In genomic region chr2:186422226-186422625, GRCh38 we compare ENCODE assay signal across 13 cellular contexts.
DNase-seq lines count a peak whose midpoint lies in the region; ATAC-seq and TF ChIP-seq lines count a peak whose summit lies in the region.
"Had no signal": no experiment of that assay in that cellular context is flagged by ENCODE, and none has a peak within 500 bp of the region (broad histone marks: within the 10 kb centered on the region; RNA-seq: fewer than 3 reads in every experiment).

No MANE protein-coding gene starts in this region.

- DNase-seq in DMS 273 treated with DMSO at 0.1 percent for 48 hours (lab: John Stamatoyannopoulos, UW): peak; percentile 17
- DNase-seq in OCI-M1 (lab: John Stamatoyannopoulos, UW): peak; percentile 36
- peak; percentile 88 to 99 for DNase-seq in fibroblast of lung (ENCODE audit: low read depth in 2 of 2)
- DNase-seq in osteoblast (ENCODE audit: insufficient read length, low spot score, missing footprints): peak; percentile 53
- no peak for DNase-seq in activated CD4-positive, alpha-beta T cell treated with anti-CD3 and anti-CD28 coated beads for 36 hours
- DNase-seq in activated CD4-positive, alpha-beta T cell treated with anti-CD3 and anti-CD28 coated beads, Interleukin-2, amount 10 ng/mL, durations not matched to agents 24 days and 14 days: no peak
- DNase-seq in GM10248 (ENCODE audit: extremely low spot score): no peak
- DNase-seq: DMS79, NCI-H1092 treated with DMSO at 0.1 percent for 48 hours had no signal

- H3K27me3 ChIP-seq in fibroblast of lung (ENCODE audit: control insufficient read depth, insufficient read depth, low read length) (no peaks in the 10 kb centered on the region), osteoblast (ENCODE audit: insufficient read depth, low read length) (no peaks in the 10 kb centered on the region)
- H3K27me3 ChIP-seq: dorsolateral prefrontal cortex, SJSA1 had no signal

- no peak for ATAC-seq in HG02884 (IDR thresholded peaks at IDR 0.05; ENCODE audit: unreplicated experiment)
- no peak for ATAC-seq in activated CD4-positive, alpha-beta T cell treated with anti-CD3 and anti-CD28 coated beads for 36 hours
- ATAC-seq: left lobe of liver had no signal

- no peaks in the 10 kb centered on the region for H3K9me3 Mint-ChIP-seq in activated CD4-positive, alpha-beta T cell treated with anti-CD3 and anti-CD28 coated beads for 36 hours (ENCODE audit: low read depth)
- H3K9me3 Mint-ChIP-seq in activated CD4-positive, alpha-beta T cell treated with anti-CD3 and anti-CD28 coated beads, Interleukin-2, amount 10 ng/mL, durations not matched to agents 24 days and 14 days: no peaks in the 10 kb centered on the region

- no peaks in the 10 kb centered on the region for H3K4me1 ChIP-seq in fibroblast of lung (ENCODE audit: control insufficient read depth, extremely low read depth, insufficient read depth, low read length)
- H3K4me1 ChIP-seq in osteoblast (ENCODE audit: insufficient read depth, low read length): no peaks in the 10 kb centered on the region
- H3K4me1 ChIP-seq: SJSA1 had no signal

- H3K79me2 ChIP-seq in fibroblast of lung (ENCODE audit: control insufficient read depth, insufficient read depth, low read length) (no peaks in the 10 kb centered on the region), osteoblast (ENCODE audit: insufficient read depth, low read length) (no peaks in the 10 kb centered on the region)

- H4K20me1 ChIP-seq in fibroblast of lung (ENCODE audit: control insufficient read depth, extremely low read depth, insufficient read depth, low read length): no peaks in the 10 kb centered on the region
- no peaks in the 10 kb centered on the region for H4K20me1 ChIP-seq in osteoblast (ENCODE audit: insufficient read depth, low read length)

- H3K36me3 ChIP-seq in fibroblast of lung (ENCODE audit: control insufficient read depth, insufficient read depth, low read length): no peaks in the 10 kb centered on the region
- no peaks in the 10 kb centered on the region for H3K36me3 ChIP-seq in osteoblast (ENCODE audit: insufficient read depth, low read length)
- H3K36me3 ChIP-seq: SJSA1 had no signal

- H3K36me3 Mint-ChIP-seq in activated CD4-positive, alpha-beta T cell treated with anti-CD3 and anti-CD28 coated beads for 36 hours (ENCODE audit: low read depth): peaks cover 3% of the 10 kb centered on the region
- H3K36me3 Mint-ChIP-seq in activated CD4-positive, alpha-beta T cell treated with anti-CD3 and anti-CD28 coated beads, Interleukin-2, amount 10 ng/mL, durations not matched to agents 24 days and 14 days (ENCODE audit: low read depth): no peaks in the 10 kb centered on the region

- H3K9me3 ChIP-seq in fibroblast of lung (ENCODE audit: control insufficient read depth, insufficient read depth, low read depth, low read length) (no peaks in the 10 kb centered on the region), osteoblast (ENCODE audit: low read depth, low read length) (no peaks in the 10 kb centered on the region)

- POLR2A ChIA-PET in activated CD4-positive, alpha-beta T cell treated with anti-CD3 and anti-CD28 coated beads for 36 hours (lab: Charles Lee): no interaction called here
- POLR2A ChIA-PET in GM10248 (lab: Yijun Ruan, JAX): no interaction called here

- H2AFZ ChIP-seq in fibroblast of lung (ENCODE audit: low read length): no peak overlapping the region
- H2AFZ ChIP-seq in osteoblast (ENCODE audit: low read length): no peak overlapping the region

- H3K4me2 ChIP-seq in fibroblast of lung (ENCODE audit: extremely low read depth, insufficient read depth, low read length) (no peak overlapping the region), osteoblast (ENCODE audit: insufficient read depth, low read length) (peak overlapping the region; percentile 14)

- CTCF ChIA-PET in activated CD4-positive, alpha-beta T cell treated with anti-CD3 and anti-CD28 coated beads for 36 hours (lab: Charles Lee): no interaction called here
- CTCF ChIA-PET in GM10248 (lab: Yijun Ruan, JAX): interaction anchor here (0.9 to 1.5 kb wide), 4 partner anchors 9 to 63 kb away, joined by 3 to 7 read pairs (median 3); no protein-coding TSS in a partner anchor

- TF ChIP-seq CTCF in fibroblast of lung (conservative IDR thresholded peaks at IDR 0.05 in 1 of 2, IDR thresholded peaks at IDR 0.05 in 1 of 2; ENCODE audit: low read depth in 1 of 2, low read length in 2 of 2): no peak
- no peak for TF ChIP-seq CTCF in osteoblast (IDR thresholded peaks at IDR 0.05; ENCODE audit: extremely low read depth, low read depth, low read length)
- TF ChIP-seq CTCF in GM10248 (IDR thresholded peaks at IDR 0.05; ENCODE audit: control extremely low read depth, extremely low read depth, low read depth, missing control alignments): no peak

- H3K9ac ChIP-seq in fibroblast of lung (ENCODE audit: insufficient read depth, low read length): no peak overlapping the region

- no peak overlapping the region for H3K4me3 Mint-ChIP-seq in activated CD4-positive, alpha-beta T cell treated with anti-CD3 and anti-CD28 coated beads for 36 hours
- H3K4me3 Mint-ChIP-seq in activated CD4-positive, alpha-beta T cell treated with anti-CD3 and anti-CD28 coated beads, Interleukin-2, amount 10 ng/mL, durations not matched to agents 24 days and 14 days: no peak overlapping the region

- H3K27me3 Mint-ChIP-seq in activated CD4-positive, alpha-beta T cell treated with anti-CD3 and anti-CD28 coated beads for 36 hours: no peaks in the 10 kb centered on the region
- H3K27me3 Mint-ChIP-seq in activated CD4-positive, alpha-beta T cell treated with anti-CD3 and anti-CD28 coated beads, Interleukin-2, amount 10 ng/mL, durations not matched to agents 24 days and 14 days: peaks cover 2% of the 10 kb centered on the region

- peaks cover 8% of the 10 kb centered on the region for H3K4me1 Mint-ChIP-seq in activated CD4-positive, alpha-beta T cell treated with anti-CD3 and anti-CD28 coated beads for 36 hours
- peaks cover 7% of the 10 kb centered on the region for H3K4me1 Mint-ChIP-seq in activated CD4-positive, alpha-beta T cell treated with anti-CD3 and anti-CD28 coated beads, Interleukin-2, amount 10 ng/mL, durations not matched to agents 24 days and 14 days

- no peak overlapping the region for H3K27ac ChIP-seq in fibroblast of lung (ENCODE audit: insufficient read depth, low read length)
- peak overlapping the region; percentile 26 for H3K27ac ChIP-seq in osteoblast (ENCODE audit: low read depth, low read length)
- H3K27ac ChIP-seq: dorsolateral prefrontal cortex, SJSA1 had no signal

- H3K4me3 ChIP-seq in fibroblast of lung (replicated peaks in 1 of 4; ENCODE audit: control extremely low read depth in 1 of 4, insufficient read depth in 1 of 4, low read depth in 3 of 4, low read length in 4 of 4) (no peak overlapping the region), osteoblast (ENCODE audit: insufficient read depth, low read length) (no peak overlapping the region)
- H3K4me3 ChIP-seq: dorsolateral prefrontal cortex, SJSA1 had no signal

- intact Hi-C loops in activated CD4-positive, alpha-beta T cell treated with anti-CD3 and anti-CD28 coated beads for 36 hours (cut with DNase I, micrococcal nuclease): no loop called here
- intact Hi-C loops in activated CD4-positive, alpha-beta T cell treated with anti-CD3 and anti-CD28 coated beads, Interleukin-2, amount 10 ng/mL, durations not matched to agents 24 days and 14 days (cut with micrococcal nuclease): no loop called here

- no peak overlapping the region for H3K27ac Mint-ChIP-seq in activated CD4-positive, alpha-beta T cell treated with anti-CD3 and anti-CD28 coated beads for 36 hours
- no peak overlapping the region for H3K27ac Mint-ChIP-seq in activated CD4-positive, alpha-beta T cell treated with anti-CD3 and anti-CD28 coated beads, Interleukin-2, amount 10 ng/mL, durations not matched to agents 24 days and 14 days

Comparison
In these comparisons a context has a peak if more than half of its experiments do, and no peak if none do; other contexts are left out.
1. DNase-seq: peak in DMS 273 treated with DMSO at 0.1 percent for 48 hours (single experiment), OCI-M1 (single experiment), fibroblast of lung (2 of 2) and osteoblast (single experiment); none in activated CD4-positive, alpha-beta T cell treated with anti-CD3 and anti-CD28 coated beads for 36 hours (single experiment), activated CD4-positive, alpha-beta T cell treated with anti-CD3 and anti-CD28 coated beads, Interleukin-2, amount 10 ng/mL, durations not matched to agents 24 days and 14 days (single experiment) and GM10248 (single experiment).